In genomic region chr1:104706631-104707147, GRCh38 we compare ENCODE assay signal across 12 cellular contexts.
DNase-seq lines count a peak whose midpoint lies in the region; ATAC-seq and TF ChIP-seq lines count a peak whose summit lies in the region.
"Had no signal": no experiment of that assay in that cellular context is flagged by ENCODE, and none has a peak within 500 bp of the region (broad histone marks: within the 10 kb centered on the region; RNA-seq: fewer than 3 reads in every experiment).

No MANE protein-coding gene starts in this region.

- H3K4me1 ChIP-seq in BLaER1 (no peaks in the 10 kb centered on the region), mammary epithelial cell (ENCODE audit: insufficient read depth, low read length) (no peaks in the 10 kb centered on the region), prostate gland (replicated peaks) (no peaks in the 10 kb centered on the region)
- H3K4me1 ChIP-seq: gastrocnemius medialis had no signal

- BruUV-seq in mammary epithelial cell (replicated peaks; lab: Mats Ljungman, UMichigan): no TSS peak

- H3K9me3 ChIP-seq in BLaER1 (peaks cover 8% of the 10 kb centered on the region), mammary epithelial cell (replicated peaks; ENCODE audit: insufficient read depth, low read length) (no peaks in the 10 kb centered on the region), prostate gland (no peaks in the 10 kb centered on the region)
- H3K9me3 ChIP-seq: gastrocnemius medialis had no signal

- dilution Hi-C loops in mammary epithelial cell (cut with HindIII; ENCODE audit: low sequenced_read_pairs): no loop called here

- peak overlapping the region; percentile 2 for H2AFZ ChIP-seq in mammary epithelial cell (ENCODE audit: low read depth, low read length)

- intact Hi-C loops in mammary epithelial cell (cut with micrococcal nuclease): no loop called here
- intact Hi-C loops in prostate gland (cut with DNase I): no loop called here

- peak overlapping the region; percentile 14; the same call in 1 of the 2 replicates for H3K4me3 ChIP-seq in BLaER1
- no peak overlapping the region for H3K4me3 ChIP-seq in mammary epithelial cell (replicated peaks in 1 of 3; ENCODE audit: insufficient read depth in 1 of 3, low read depth in 2 of 3, low read length in 3 of 3)
- H3K4me3 ChIP-seq in prostate gland: no peak overlapping the region

- TF ChIP-seq CTCF in mammary epithelial cell (conservative IDR thresholded peaks at IDR 0.05 in 1 of 2, IDR thresholded peaks at IDR 0.05 in 1 of 2; ENCODE audit: extremely low read depth in 1 of 2, insufficient read depth in 1 of 2, low read depth in 1 of 2, low read length in 2 of 2): no peak
- no peak for TF ChIP-seq CTCF in prostate gland (IDR thresholded peaks at IDR 0.05)

- in situ Hi-C loops in mammary epithelial cell (cut with MboI; ENCODE audit: low sequenced_read_pairs in 2 of 2): no loop called here

- no peaks in the 10 kb centered on the region for H3K79me2 ChIP-seq in mammary epithelial cell (ENCODE audit: insufficient read depth, low read length)

- 91% methylated on average over 9 of the region's 9 CpGs for WGBS in mammary epithelial cell (ENCODE audit: low coverage, missing lambda C conversion rate)
- 96% methylated on average over 9 of the region's 9 CpGs for WGBS in prostate gland

- H3K27me3 ChIP-seq in BLaER1: no peaks in the 10 kb centered on the region
- H3K27me3 ChIP-seq in mammary epithelial cell (ENCODE audit: insufficient read depth, low read length): no peaks in the 10 kb centered on the region
- H3K27me3 ChIP-seq in prostate gland (replicated peaks; ENCODE audit: insufficient read depth): no peaks in the 10 kb centered on the region
- H3K27me3 ChIP-seq: gastrocnemius medialis had no signal

- H3K4me2 ChIP-seq in BLaER1: peak overlapping the region; percentile 20
- no peak overlapping the region for H3K4me2 ChIP-seq in mammary epithelial cell (ENCODE audit: insufficient read depth, low read depth, low read length)

- CTCF ChIA-PET in mammary epithelial cell (lab: Charles Lee; ENCODE audit: low non-redundant PET): no interaction called here

- H3K36me3 ChIP-seq in BLaER1: no peaks in the 10 kb centered on the region
- no peaks in the 10 kb centered on the region for H3K36me3 ChIP-seq in mammary epithelial cell (ENCODE audit: insufficient read depth, low read length)
- H3K36me3 ChIP-seq in prostate gland: no peaks in the 10 kb centered on the region
- H3K36me3 ChIP-seq: gastrocnemius medialis had no signal

- no peak for TF ChIP-seq POLR2A in prostate gland (IDR thresholded peaks at IDR 0.05)

- peak; percentile 76 for DNase-seq in M059J (ENCODE audit: low read depth)
- no peak for DNase-seq in mammary epithelial cell
- no peak for DNase-seq in prostate gland (ENCODE audit: low spot score)
- DNase-seq in iPS-NIHi11 (ENCODE audit: low spot score): no peak
- DNase-seq in activated CD4-positive, alpha-beta T cell treated with anti-CD3 and anti-CD28 coated beads, Interleukin-2, amount 50 U/mL, for 4 hours: no peak
- DNase-seq: aorta, gastrocnemius medialis, NCI-H1694 treated with DMSO at 0.1 percent for 48 hours, T-helper 9 cell had no signal

- no peak overlapping the region for H3K27ac ChIP-seq in BLaER1
- H3K27ac ChIP-seq in mammary epithelial cell (ENCODE audit: insufficient read depth, low read depth, low read length): no peak overlapping the region
- H3K27ac ChIP-seq in prostate gland: no peak overlapping the region
- H3K27ac ChIP-seq: gastrocnemius medialis had no signal

- H3K9ac ChIP-seq in BLaER1 (no peak overlapping the region), mammary epithelial cell (ENCODE audit: insufficient read depth, low read length) (no peak overlapping the region)

- H4K20me1 ChIP-seq in BLaER1 (no peaks in the 10 kb centered on the region), mammary epithelial cell (ENCODE audit: insufficient read depth, low read length) (no peaks in the 10 kb centered on the region)

- ATAC-seq in GM19035 (IDR thresholded peaks at IDR 0.05; ENCODE audit: unreplicated experiment) (peak; percentile 48), GM21526 (IDR thresholded peaks at IDR 0.05; ENCODE audit: low FRiP score, unreplicated experiment) (no peak)
- ATAC-seq: gastrocnemius medialis had no signal
